8 cellular contexts compared by ENCODE assay signal in genomic region chrX:78103656-78104446, GRCh38. TPM values are rescaled to one million over a fixed set of nuclear protein-coding genes. Genes with fewer than 3 reads are reported as not detected.
DNase-seq lines count a peak whose midpoint lies in the region; ATAC-seq and TF ChIP-seq lines count a peak whose summit lies in the region.

Gene PGK1 (plus strand): TSS chrX:78104248. CDS start chrX:78104341, 93 bp downstream.

- peaks cover 4% of the 10 kb centered on the region; the same call in 1 of the 2 replicates for H3K9me3 ChIP-seq in DOHH2 (ENCODE audit: control insufficient read depth, insufficient read depth, low read length)
- no peaks in the 10 kb centered on the region for H3K9me3 ChIP-seq in fibroblast of lung (ENCODE audit: control insufficient read depth, insufficient read depth, low read depth, low read length)

- H3K36me3 Mint-ChIP-seq in GM23338 (ENCODE audit: low read depth), result peaks cover 26% of the 10 kb centered on the region
- H3K36me3 Mint-ChIP-seq in activated T-helper 17 cell treated with anti-CD3 and anti-CD28 coated beads, Interleukin-2, amount 50 U/mL, for 72 hours (ENCODE audit: low read depth), result peaks cover 55% of the 10 kb centered on the region
- peaks cover 0 to 19% (median 0%) of the 10 kb centered on the region in 3 donors for H3K36me3 Mint-ChIP-seq in naive thymus-derived CD8-positive, alpha-beta T cell

- H2AFZ ChIP-seq in GM23338, result no peak within 1 kb of the TSS
- no peak within 1 kb of the TSS for H2AFZ ChIP-seq in fibroblast of lung (ENCODE audit: low read length)

- H3K4me3 Mint-ChIP-seq in GM23338, result peak within 1 kb of the TSS; percentile 93
- H3K4me3 Mint-ChIP-seq in activated T-helper 17 cell treated with anti-CD3 and anti-CD28 coated beads, Interleukin-2, amount 50 U/mL, for 72 hours, result peak within 1 kb of the TSS; percentile 96
- H3K4me3 Mint-ChIP-seq in naive thymus-derived CD8-positive, alpha-beta T cell, result peak within 1 kb of the TSS; percentile 86 to 96 (median 94)

- H3K27ac ChIP-seq in DOHH2 (ENCODE audit: low read depth, low read length) (peak within 1 kb of the TSS; percentile 73), GM23338 (ENCODE audit: low read depth) (peak within 1 kb of the TSS; percentile 92), fibroblast of lung (ENCODE audit: insufficient read depth, low read length) (peak within 1 kb of the TSS; percentile 95)

- no peaks in the 10 kb centered on the region for H3K9me3 Mint-ChIP-seq in GM23338
- H3K9me3 Mint-ChIP-seq in activated T-helper 17 cell treated with anti-CD3 and anti-CD28 coated beads, Interleukin-2, amount 50 U/mL, for 72 hours, result no peaks in the 10 kb centered on the region
- H3K9me3 Mint-ChIP-seq in naive thymus-derived CD8-positive, alpha-beta T cell, result peaks cover 0 to 2% (median 0%) of the 10 kb centered on the region in 9 donors

- H3K36me3 ChIP-seq in DOHH2 (ENCODE audit: control insufficient read depth, low read length) (peaks cover 46% of the 10 kb centered on the region), GM23338 (ENCODE audit: insufficient read depth) (no peaks in the 10 kb centered on the region), fibroblast of lung (ENCODE audit: control insufficient read depth, insufficient read depth, low read length) (no peaks in the 10 kb centered on the region)

- H3K4me2 ChIP-seq in DOHH2 (ENCODE audit: low read length) (peak within 1 kb of the TSS; percentile 57), GM23338 (peak within 1 kb of the TSS; percentile 90), fibroblast of lung (ENCODE audit: extremely low read depth, insufficient read depth, low read length) (peak within 1 kb of the TSS; percentile 75)

- POLR2A ChIA-PET in naive thymus-derived CD8-positive, alpha-beta T cell (lab: Charles Lee), result interaction anchor here (0.7 to 2.9 kb wide), 7 partner anchors 13 to 589 kb away, joined by 3 to 15 read pairs (median 3); partner anchors contain the start of genes ATP7A, COX7B and TAF9B

- H3F3A ChIP-seq in DOHH2 (ENCODE audit: control insufficient read depth, insufficient read depth) (no peaks in the 10 kb centered on the region), GM23338 (replicated peaks; ENCODE audit: low read depth) (0 out of 2 replicates have a peak, but pooled peaks cover 3% of the 10 kb centered on the region)

- H3K4me3 ChIP-seq in DOHH2 (ENCODE audit: low read length), result peak within 1 kb of the TSS; percentile 93
- peak within 1 kb of the TSS; percentile 92 for H3K4me3 ChIP-seq in GM23338
- H3K4me3 ChIP-seq in fibroblast of lung (replicated peaks in 1 of 4; ENCODE audit: control extremely low read depth in 1 of 4, insufficient read depth in 1 of 4, low read depth in 3 of 4, low read length in 4 of 4), result peak within 1 kb of the TSS; percentile 62 to 92 (median 82)

- H3K4me1 Mint-ChIP-seq in GM23338, result peaks cover 37% of the 10 kb centered on the region
- peaks cover 5% of the 10 kb centered on the region for H3K4me1 Mint-ChIP-seq in activated T-helper 17 cell treated with anti-CD3 and anti-CD28 coated beads, Interleukin-2, amount 50 U/mL, for 72 hours
- peaks cover 14 to 49% (median 45%) of the 10 kb centered on the region in 4 donors for H3K4me1 Mint-ChIP-seq in naive thymus-derived CD8-positive, alpha-beta T cell

- peak within 1 kb of the TSS; percentile 92 for H3K27ac Mint-ChIP-seq in GM23338
- H3K27ac Mint-ChIP-seq in activated T-helper 17 cell treated with anti-CD3 and anti-CD28 coated beads, Interleukin-2, amount 50 U/mL, for 72 hours, result peak within 1 kb of the TSS; percentile 94
- H3K27ac Mint-ChIP-seq in naive thymus-derived CD8-positive, alpha-beta T cell, result peak within 1 kb of the TSS; percentile 90 to 98 (median 94)

- peaks cover 5% of the 10 kb centered on the region for H3K27me3 Mint-ChIP-seq in GM23338 (ENCODE audit: insufficient read depth, low read depth, poor library complexity)
- no peaks in the 10 kb centered on the region for H3K27me3 Mint-ChIP-seq in activated T-helper 17 cell treated with anti-CD3 and anti-CD28 coated beads, Interleukin-2, amount 50 U/mL, for 72 hours
- H3K27me3 Mint-ChIP-seq in naive thymus-derived CD8-positive, alpha-beta T cell, result no peaks in the 10 kb centered on the region

- H3K4me1 ChIP-seq in DOHH2 (ENCODE audit: control insufficient read depth, low read length) (peaks cover 53% of the 10 kb centered on the region), GM23338 (ENCODE audit: insufficient read depth) (peaks cover 25% of the 10 kb centered on the region), fibroblast of lung (ENCODE audit: control insufficient read depth, extremely low read depth, insufficient read depth, low read length) (no peaks in the 10 kb centered on the region)

- peak; percentile 96 for ATAC-seq in GM23338
- ATAC-seq in activated T-helper 17 cell treated with anti-CD3 and anti-CD28 coated beads, Interleukin-2, amount 50 U/mL, for 72 hours (replicated peaks), result peak; percentile 94
- ATAC-seq in naive thymus-derived CD8-positive, alpha-beta T cell, result peak; percentile 94 to 96

- H3K79me2 ChIP-seq in DOHH2 (ENCODE audit: control insufficient read depth, low read length) (peaks cover 48% of the 10 kb centered on the region), GM23338 (replicated peaks; ENCODE audit: insufficient read depth) (peaks cover 48% of the 10 kb centered on the region), fibroblast of lung (ENCODE audit: control insufficient read depth, insufficient read depth, low read length) (peaks cover 47% of the 10 kb centered on the region)

- TF ChIP-seq CTCF in DOHH2 (IDR thresholded peaks at IDR 0.05; ENCODE audit: low read depth, low read length, poor library complexity, severe bottlenecking) (no peak), GM23338 (conservative IDR thresholded peaks at IDR 0.05; ENCODE audit: low read depth in 2 of 2) (no peak), fibroblast of lung (conservative IDR thresholded peaks at IDR 0.05 in 1 of 2, IDR thresholded peaks at IDR 0.05 in 1 of 2; ENCODE audit: low read depth in 1 of 2, low read length in 2 of 2) (no peak)

- peak within 1 kb of the TSS; percentile 80 for H3K9ac ChIP-seq in fibroblast of lung (ENCODE audit: insufficient read depth, low read length)

- DNase-seq in GM23338 (ENCODE audit: low spot score), result peak; percentile 94
- DNase-seq in LHCN-M2 (ENCODE audit: low read depth), result peak; percentile 95
- peak; percentile 97 for DNase-seq in RPMI8226
- DNase-seq in fibroblast of lung (ENCODE audit: low read depth in 2 of 2), result peak; percentile 97 to 98
- peak; percentile 81 to 97 (median 92) for DNase-seq in naive thymus-derived CD8-positive, alpha-beta T cell
- peak; percentile 81 to 94 (median 92) for DNase-seq in stimulated activated naive CD4-positive, alpha-beta T cell (lab: John Stamatoyannopoulos, UW)

- H3K27me3 ChIP-seq in DOHH2 (ENCODE audit: control insufficient read depth, low read length) (no peaks in the 10 kb centered on the region), GM23338 (ENCODE audit: insufficient read depth) (no peaks in the 10 kb centered on the region), fibroblast of lung (ENCODE audit: control insufficient read depth, insufficient read depth, low read length) (no peaks in the 10 kb centered on the region)

- H3K9me2 ChIP-seq in DOHH2 (replicated peaks; ENCODE audit: control insufficient read depth, low read length) (no peaks in the 10 kb centered on the region), GM23338 (ENCODE audit: insufficient read depth) (no peaks in the 10 kb centered on the region)

- H4K20me1 ChIP-seq in DOHH2 (ENCODE audit: control insufficient read depth, insufficient read depth, low read depth, low read length), result peaks cover 28% of the 10 kb centered on the region
- H4K20me1 ChIP-seq in GM23338 (replicated peaks; ENCODE audit: insufficient read depth), result peaks cover 26% of the 10 kb centered on the region
- H4K20me1 ChIP-seq in fibroblast of lung (ENCODE audit: control insufficient read depth, extremely low read depth, insufficient read depth, low read length), result peaks cover 3% of the 10 kb centered on the region

RNA-seq across cellular contexts. Expression of gene PGK1, which starts in this region (rescaled TPM):
- 336 and 393 TPM in 2 replicates for total RNA-seq in GM23338 (2014; rRNA removed; shearing (Covaris generic))
- polyA plus RNA-seq in GM23338 (2016; fragmentation: Nextera tagmentation; extraction: Ambion mirVana), result 249 and 262 TPM in 2 replicates
- 768 and 779 TPM in 2 replicates for total RNA-seq in LHCN-M2 (2014; rRNA removed)
- 622 TPM for polyA plus RNA-seq in LHCN-M2 (2012)
- total RNA-seq in activated T-helper 17 cell treated with anti-CD3 and anti-CD28 coated beads, Interleukin-2, amount 50 U/mL, for 72 hours, result 1,000 to 10,000 TPM; 1,373 to 1,720 TPM
- total RNA-seq in fibroblast of lung, result 134 and 141 TPM in 2 replicates
- 378 and 636 TPM in 2 replicates for polyA plus RNA-seq in fibroblast of lung
- 326 and 513 TPM in 2 replicates for polyA plus RNA-seq in fibroblast of lung (2012)
- 353 and 405 TPM in 2 replicates for polyA minus RNA-seq in fibroblast of lung (ENCODE audit: low replicate concordance)
- 100 to 1,000 TPM; 205 to 213 TPM for total RNA-seq in naive thymus-derived CD8-positive, alpha-beta T cell
- 100 to 1,000 TPM; 501 to 515 (median 513) TPM for polyA plus RNA-seq in naive thymus-derived CD8-positive, alpha-beta T cell

Comparison
In these comparisons a context has a peak if more than half of its experiments do, and no peak if none do; other contexts are left out.
1. Peak in every context shown above with its lines: DNase-seq, ATAC-seq, H3K4me3 ChIP-seq and H3K27ac ChIP-seq.